In the genomic region with DNA sequence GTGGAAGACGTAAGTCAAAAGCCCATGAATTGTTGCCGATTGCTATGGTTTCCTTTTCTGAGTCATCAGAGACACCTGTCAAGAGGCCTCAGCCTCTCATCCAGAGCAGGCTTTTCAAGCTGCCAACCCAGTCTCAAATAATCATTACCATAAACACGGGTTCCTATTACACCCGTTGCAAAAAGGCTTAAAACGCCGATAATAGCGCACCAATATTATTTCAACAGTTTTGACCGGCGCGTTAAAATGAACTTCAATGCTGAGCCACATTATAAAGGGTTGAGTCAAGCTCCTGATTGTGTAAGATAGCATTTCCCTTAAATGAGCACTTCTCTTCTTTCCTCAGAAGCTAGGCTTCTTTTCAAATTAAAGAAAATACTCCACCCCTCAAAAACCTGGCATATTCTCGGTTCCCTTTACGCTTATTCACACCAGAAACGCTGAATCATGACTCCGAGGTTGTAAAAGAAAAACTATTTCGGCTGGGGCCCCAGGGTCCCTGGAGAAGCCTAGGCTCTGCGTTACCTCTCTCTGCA, we compare ENCODE assay signal across 9 cellular contexts. TPM values are rescaled to one million over a fixed set of nuclear protein-coding genes. Genes with fewer than 3 reads are reported as not detected.
DNase-seq lines count a peak whose midpoint lies in the region; ATAC-seq and TF ChIP-seq lines count a peak whose summit lies in the region.
"Had no signal": no experiment of that assay in that cellular context is flagged by ENCODE, and none has a peak within 500 bp of the region (broad histone marks: within the 10 kb centered on the region; RNA-seq: fewer than 3 reads in every experiment).

No MANE protein-coding gene starts in this region.

- intact Hi-C loops in activated CD4-positive, alpha-beta T cell treated with anti-CD3 and anti-CD28 coated beads, Interleukin-2, amount 10 ng/mL, durations not matched to agents 24 days and 14 days (cut with micrococcal nuclease) = no loop called here
- intact Hi-C loops in dorsolateral prefrontal cortex (cut with DNase I) (no loop called here), vagina (cut with DNase I) (loop anchor here (10.0 kb wide), 1 partner anchor 48 kb away; no protein-coding TSS in a partner anchor)

- WGBS in mesodermal cell (ENCODE audit: insufficient coverage in 2 of 2), 2 experiments = 1 to 5% methylated on average over 16 of the region's 16 CpGs

- H3K4me3 ChIP-seq in dorsolateral prefrontal cortex (peak overlapping the region; percentile 37 to 86 (median 75)), mesodermal cell (ENCODE audit: extremely low read depth, insufficient read depth, low read length, poor library complexity, severe bottlenecking) (peak overlapping the region; percentile 68), vagina (peak overlapping the region; percentile 65 to 83)

- H3K27ac Mint-ChIP-seq in activated CD4-positive, alpha-beta T cell treated with anti-CD3 and anti-CD28 coated beads, Interleukin-2, amount 10 ng/mL, durations not matched to agents 24 days and 14 days = no peak overlapping the region

- no peak for DNase-seq in activated CD4-positive, alpha-beta T cell treated with anti-CD3 and anti-CD28 coated beads, Interleukin-2, amount 10 ng/mL, durations not matched to agents 24 days and 14 days
- DNase-seq in activated CD4-positive, alpha-beta T cell treated with anti-CD3 and anti-CD28 coated beads for 1 hour = no peak
- DNase-seq in NCI-H345 (lab: John Stamatoyannopoulos, UW) (peak; percentile 65), dorsolateral prefrontal cortex (no peak), vagina (ENCODE audit: extremely low spot score in 2 of 2) (no peak), D341Med (ENCODE audit: low spot score) (no peak)
- DNase-seq: DND-41 had no signal

- TF ChIP-seq CTCF in dorsolateral prefrontal cortex (IDR thresholded peaks at IDR 0.05 in 54 of 56, conservative IDR thresholded peaks at IDR 0.05 in 2 of 56; ENCODE audit: low read depth in 1 of 56, partially characterized antibody in 56 of 56) = no peak
- no peak for TF ChIP-seq CTCF in vagina (IDR thresholded peaks at IDR 0.05)

- H3K36me3 ChIP-seq in mesodermal cell (ENCODE audit: control insufficient read depth, insufficient read depth, low read length) (no peaks in the 10 kb centered on the region), vagina (no peaks in the 10 kb centered on the region)

- H3K9me3 Mint-ChIP-seq in activated CD4-positive, alpha-beta T cell treated with anti-CD3 and anti-CD28 coated beads, Interleukin-2, amount 10 ng/mL, durations not matched to agents 24 days and 14 days = peaks cover 4% of the 10 kb centered on the region

- peaks cover 7% of the 10 kb centered on the region for H3K4me1 Mint-ChIP-seq in activated CD4-positive, alpha-beta T cell treated with anti-CD3 and anti-CD28 coated beads, Interleukin-2, amount 10 ng/mL, durations not matched to agents 24 days and 14 days

- H3K4me1 ChIP-seq in mesodermal cell (ENCODE audit: control insufficient read depth, insufficient read depth, low read length, poor library complexity, severe bottlenecking) = peaks cover 7% of the 10 kb centered on the region
- H3K4me1 ChIP-seq in vagina = peaks cover 16% of the 10 kb centered on the region

- TF ChIP-seq POLR2A in vagina (IDR thresholded peaks at IDR 0.05) = no peak

- H3K27ac ChIP-seq in dorsolateral prefrontal cortex (peak overlapping the region in 56 of 59 donors; percentile 9 to 91 (median 76)), mesodermal cell (ENCODE audit: low read depth, low read length, severe bottlenecking) (no peak overlapping the region), vagina (peak overlapping the region; percentile 86)

- H3K9me3 ChIP-seq in mesodermal cell (ENCODE audit: control insufficient read depth, low read length) (no peaks in the 10 kb centered on the region), vagina (no peaks in the 10 kb centered on the region)

- H3K27me3 Mint-ChIP-seq in activated CD4-positive, alpha-beta T cell treated with anti-CD3 and anti-CD28 coated beads, Interleukin-2, amount 10 ng/mL, durations not matched to agents 24 days and 14 days = peaks cover 39% of the 10 kb centered on the region

- peak overlapping the region; percentile 62 for H3K4me3 Mint-ChIP-seq in activated CD4-positive, alpha-beta T cell treated with anti-CD3 and anti-CD28 coated beads, Interleukin-2, amount 10 ng/mL, durations not matched to agents 24 days and 14 days

- H3K27me3 ChIP-seq in dorsolateral prefrontal cortex = no peaks in the 10 kb centered on the region
- no peaks in the 10 kb centered on the region for H3K27me3 ChIP-seq in vagina

- peak; percentile 68 for ATAC-seq in HG02885 (IDR thresholded peaks at IDR 0.05; ENCODE audit: poor library complexity, unreplicated experiment)

- no peaks in the 10 kb centered on the region for H3K36me3 Mint-ChIP-seq in activated CD4-positive, alpha-beta T cell treated with anti-CD3 and anti-CD28 coated beads, Interleukin-2, amount 10 ng/mL, durations not matched to agents 24 days and 14 days (ENCODE audit: low read depth)

RNA-seq across cellular contexts. Expression of a gene that starts 1.4 kb away (rescaled TPM):
- total RNA-seq in activated CD4-positive, alpha-beta T cell treated with anti-CD3 and anti-CD28 coated beads, Interleukin-2, amount 10 ng/mL, durations not matched to agents 24 days and 14 days = 0.49 and 0.73 TPM in 2 replicates
- total RNA-seq in dorsolateral prefrontal cortex (10 to 100 TPM; 19.4 to 75.1 (median 45.5) TPM), vagina (63.8 TPM)
- polyA plus RNA-seq in mesodermal cell (2013, experiment 1 of 2) = 7.1 TPM
- 5.7 TPM for polyA plus RNA-seq in mesodermal cell (2013, experiment 2 of 2)

Comparison
In these comparisons a context has a peak if more than half of its experiments do, and no peak if none do; other contexts are left out.
1. RNA of a gene that starts 1.4 kb away (total RNA-seq): 63.8 TPM in vagina (single experiment) and 19.4 to 75.1 TPM in dorsolateral prefrontal cortex; 0.49 to 0.73 TPM in activated CD4-positive, alpha-beta T cell treated with anti-CD3 and anti-CD28 coated beads, Interleukin-2, amount 10 ng/mL, durations not matched to agents 24 days and 14 days; every median in the first group is over 10 times any median in the second.
2. Peak in every context shown above with its lines, with median percentiles within 50 percentile points of each other: H3K4me3 ChIP-seq.